Comparison of ENCODE assay signal across 21 cellular contexts in genomic region chr22:46602025-46602424, GRCh38. TPM values are rescaled to one million over a fixed set of nuclear protein-coding genes. Genes with fewer than 3 reads are reported as not detected.
DNase-seq lines count a peak whose midpoint lies in the region; ATAC-seq and TF ChIP-seq lines count a peak whose summit lies in the region.
"Had no signal": no experiment of that assay in that cellular context is flagged by ENCODE, and none has a peak within 500 bp of the region (broad histone marks: within the 10 kb centered on the region; RNA-seq: fewer than 3 reads in every experiment).

No MANE protein-coding gene starts in this region.

- peak; percentile 65 for ATAC-seq in naive thymus-derived CD4-positive, alpha-beta T cell
- ATAC-seq in GM18858 (IDR thresholded peaks at IDR 0.05; ENCODE audit: unreplicated experiment) (no peak), HG02798 (IDR thresholded peaks at IDR 0.05; ENCODE audit: poor library complexity, unreplicated experiment) (no peak)
- ATAC-seq: PC-3; stimulated activated naive B cell treated with anti-CD40 and anti-IgM and Interleukin-4, amounts not matched to agents 10 μg/mL and 1 μg/mL and 100 μg/mL, for 72 hours had no signal

- CTCF ChIA-PET in naive thymus-derived CD4-positive, alpha-beta T cell (lab: Charles Lee), result no interaction called here
- CTCF ChIA-PET in Calu3 (lab: Charles Lee), result no interaction called here

- peak; percentile 92 for DNase-seq in CD14-positive monocyte (ENCODE audit: low spot score)
- DNase-seq in NOMO-1 (lab: John Stamatoyannopoulos, UW; ENCODE audit: unreplicated experiment in 2 of 2), result peak; percentile 79 to 85
- no peak for DNase-seq in naive thymus-derived CD4-positive, alpha-beta T cell
- no peak for DNase-seq in Calu3
- no peak for DNase-seq in activated CD4-positive, alpha-beta T cell treated with anti-CD3 and anti-CD28 coated beads for 48 hours
- DNase-seq: ACHN; activated CD4-positive, CD25-positive, alpha-beta regulatory T cell treated with anti-CD3 and anti-CD28 coated beads, Interleukin-2, amount 50 U/mL, for 72 hours; amniotic stem cell; CD8-positive, alpha-beta memory T cell; cerebellar nuclear complex; MM.1S; NCI-H2081 treated with DMSO at 0.1 percent for 48 hours; NCI-H524 treated with DMSO at 0.1 percent for 48 hours; PC-3; retina; stimulated activated naive B cell treated with anti-CD40 and anti-IgM and Interleukin-4, amounts not matched to agents 10 μg/mL and 1 μg/mL and 100 μg/mL, for 72 hours; T-helper 9 cell; transverse colon had no signal

- H3K36me3 Mint-ChIP-seq in CD14-positive monocyte (peaks cover 5 to 14% of the 10 kb centered on the region in 2 donors), Calu3 (ENCODE audit: insufficient read depth, unreplicated experiment) (peaks cover 4% of the 10 kb centered on the region)
- peaks cover 27% of the 10 kb centered on the region for H3K36me3 Mint-ChIP-seq in dendritic cell treated with granulocyte-macrophage colony-stimulating factor and Interleukin-4, amounts not matched to agents 40 ng/mL and 50 ng/mL, for 4 days (ENCODE audit: low read depth)
- H3K36me3 Mint-ChIP-seq in naive thymus-derived CD4-positive, alpha-beta T cell, result peaks cover 0 to 9% (median 0%) of the 10 kb centered on the region in 5 donors
- H3K36me3 Mint-ChIP-seq: CD8-positive, alpha-beta memory T cell had no signal

- H3K27me3 Mint-ChIP-seq in CD14-positive monocyte (ENCODE audit: low read depth in 3 of 3), result peaks cover 0 to 2% (median 0%) of the 10 kb centered on the region in 3 donors
- no peaks in the 10 kb centered on the region for H3K27me3 Mint-ChIP-seq in dendritic cell treated with granulocyte-macrophage colony-stimulating factor and Interleukin-4, amounts not matched to agents 40 ng/mL and 50 ng/mL, for 4 days
- no peaks in the 10 kb centered on the region for H3K27me3 Mint-ChIP-seq in naive thymus-derived CD4-positive, alpha-beta T cell
- no peaks in the 10 kb centered on the region for H3K27me3 Mint-ChIP-seq in Calu3 (ENCODE audit: unreplicated experiment)
- H3K27me3 Mint-ChIP-seq: stimulated activated naive B cell treated with anti-CD40 and anti-IgM and Interleukin-4, amounts not matched to agents 10 μg/mL and 1 μg/mL and 100 μg/mL, for 72 hours had no signal

- H3K36me3 ChIP-seq in naive thymus-derived CD4-positive, alpha-beta T cell (ENCODE audit: control insufficient read depth in 2 of 3, insufficient read depth in 3 of 3, low read length in 3 of 3), result no peaks in the 10 kb centered on the region
- H3K36me3 ChIP-seq: transverse colon had no signal

- no peak overlapping the region for H3K27ac ChIP-seq in naive thymus-derived CD4-positive, alpha-beta T cell (ENCODE audit: low read depth, low read length)

- no peak overlapping the region for H3K4me3 ChIP-seq in naive thymus-derived CD4-positive, alpha-beta T cell (ENCODE audit: low read length)
- H3K4me3 ChIP-seq: transverse colon had no signal

- H3K27ac Mint-ChIP-seq in CD14-positive monocyte (peak overlapping the region; percentile 94 to 99 (median 98)), Calu3 (ENCODE audit: unreplicated experiment) (no peak overlapping the region)
- H3K27ac Mint-ChIP-seq in dendritic cell treated with granulocyte-macrophage colony-stimulating factor and Interleukin-4, amounts not matched to agents 40 ng/mL and 50 ng/mL, for 4 days, result peak overlapping the region; percentile 90
- H3K27ac Mint-ChIP-seq in naive thymus-derived CD4-positive, alpha-beta T cell, result no peak overlapping the region
- H3K27ac Mint-ChIP-seq: stimulated activated naive B cell treated with anti-CD40 and anti-IgM and Interleukin-4, amounts not matched to agents 10 μg/mL and 1 μg/mL and 100 μg/mL, for 72 hours had no signal

- no TSS peak for BruUV-seq in Calu3 (replicated peaks; lab: Mats Ljungman, UMichigan)

- TF ChIP-seq CTCF in CD14-positive monocyte (IDR thresholded peaks at IDR 0.05), result no peak
- no peak for TF ChIP-seq CTCF in Calu3 (IDR thresholded peaks at IDR 0.05; ENCODE audit: unreplicated experiment)

- peaks cover 10 to 12% of the 10 kb centered on the region in 2 donors for H3K4me1 ChIP-seq in naive thymus-derived CD4-positive, alpha-beta T cell (ENCODE audit: control insufficient read depth in 2 of 2, insufficient read depth in 2 of 2, low read length in 2 of 2)

- no peaks in the 10 kb centered on the region for H3K27me3 ChIP-seq in naive thymus-derived CD4-positive, alpha-beta T cell (ENCODE audit: control insufficient read depth in 2 of 2, insufficient read depth in 2 of 2, low read length in 2 of 2)
- H3K27me3 ChIP-seq: transverse colon had no signal

- no peaks in the 10 kb centered on the region for H3K9me3 ChIP-seq in naive thymus-derived CD4-positive, alpha-beta T cell (ENCODE audit: control insufficient read depth in 2 of 3, low read length in 3 of 3)
- H3K9me3 ChIP-seq: transverse colon had no signal

- POLR2A ChIA-PET in naive thymus-derived CD4-positive, alpha-beta T cell (lab: Charles Lee), result no interaction called here

- intact Hi-C loops in CD14-positive monocyte (cut with micrococcal nuclease), result loop anchor here in 1 of 2 donors (1.0 kb wide), 1 partner anchor 9 kb away; no protein-coding TSS in a partner anchor
- intact Hi-C loops in dendritic cell treated with granulocyte-macrophage colony-stimulating factor and Interleukin-4, amounts not matched to agents 40 ng/mL and 50 ng/mL, for 4 days (cut with micrococcal nuclease), result no loop called here
- intact Hi-C loops in naive thymus-derived CD4-positive, alpha-beta T cell (cut with micrococcal nuclease), result no loop called here
- intact Hi-C loops in Calu3 (cut with micrococcal nuclease; ENCODE audit: unreplicated experiment), result loop anchor here (10.0 kb wide), 1 partner anchor 63 kb away; no protein-coding TSS in a partner anchor

- peaks cover 72% of the 10 kb centered on the region for H3K4me1 Mint-ChIP-seq in CD14-positive monocyte
- peaks cover 64% of the 10 kb centered on the region for H3K4me1 Mint-ChIP-seq in dendritic cell treated with granulocyte-macrophage colony-stimulating factor and Interleukin-4, amounts not matched to agents 40 ng/mL and 50 ng/mL, for 4 days (ENCODE audit: low read depth)
- H3K4me1 Mint-ChIP-seq in naive thymus-derived CD4-positive, alpha-beta T cell, result peaks cover 11 to 19% (median 16%) of the 10 kb centered on the region in 7 donors
- peaks cover 12% of the 10 kb centered on the region for H3K4me1 Mint-ChIP-seq in Calu3 (ENCODE audit: low read depth, unreplicated experiment)

- peaks cover 0 to 3% (median 0%) of the 10 kb centered on the region in 7 donors for H3K9me3 Mint-ChIP-seq in CD14-positive monocyte
- no peaks in the 10 kb centered on the region for H3K9me3 Mint-ChIP-seq in dendritic cell treated with granulocyte-macrophage colony-stimulating factor and Interleukin-4, amounts not matched to agents 40 ng/mL and 50 ng/mL, for 4 days
- H3K9me3 Mint-ChIP-seq in naive thymus-derived CD4-positive, alpha-beta T cell, result peaks cover 0 to 4% (median 0%) of the 10 kb centered on the region in 11 donors
- no peaks in the 10 kb centered on the region for H3K9me3 Mint-ChIP-seq in Calu3 (ENCODE audit: low read depth, unreplicated experiment)
- H3K9me3 Mint-ChIP-seq: CD8-positive, alpha-beta memory T cell; stimulated activated naive B cell treated with anti-CD40 and anti-IgM and Interleukin-4, amounts not matched to agents 10 μg/mL and 1 μg/mL and 100 μg/mL, for 72 hours had no signal

- H3K4me3 Mint-ChIP-seq in CD14-positive monocyte (peak overlapping the region; percentile 63 to 82), Calu3 (ENCODE audit: low read depth, unreplicated experiment) (no peak overlapping the region)
- H3K4me3 Mint-ChIP-seq in dendritic cell treated with granulocyte-macrophage colony-stimulating factor and Interleukin-4, amounts not matched to agents 40 ng/mL and 50 ng/mL, for 4 days, result peak overlapping the region; percentile 19
- H3K4me3 Mint-ChIP-seq in naive thymus-derived CD4-positive, alpha-beta T cell, result peak overlapping the region in 1 of 10 donors; percentile 23
- H3K4me3 Mint-ChIP-seq: CD8-positive, alpha-beta memory T cell; stimulated activated naive B cell treated with anti-CD40 and anti-IgM and Interleukin-4, amounts not matched to agents 10 μg/mL and 1 μg/mL and 100 μg/mL, for 72 hours had no signal

RNA-seq across cellular contexts. Expression of gene GRAMD4, which starts 18.2 kb away (rescaled TPM):
- 10 to 100 TPM in 1 of 2 donors, 1 to 10 TPM in 1; 9.5 to 12.6 TPM for polyA plus RNA-seq in CD14-positive monocyte
- total RNA-seq in naive thymus-derived CD4-positive, alpha-beta T cell, result 10 to 100 TPM; 13.9 to 48.5 (median 15.6) TPM
- polyA plus RNA-seq in naive thymus-derived CD4-positive, alpha-beta T cell, result 1 to 10 TPM; 2.1 to 2.8 TPM
- total RNA-seq in Calu3 (2022), result 61.2 and 63.4 TPM in 2 replicates

Comparison
In these comparisons a context has a peak if more than half of its experiments do, and no peak if none do; other contexts are left out.
1. DNase-seq: peak in CD14-positive monocyte (single experiment) and NOMO-1 (2 of 2); none in naive thymus-derived CD4-positive, alpha-beta T cell (0 of 9), Calu3 (single experiment) and activated CD4-positive, alpha-beta T cell treated with anti-CD3 and anti-CD28 coated beads for 48 hours (single experiment).
2. H3K27ac Mint-ChIP-seq: peak in CD14-positive monocyte (7 of 7) and dendritic cell treated with granulocyte-macrophage colony-stimulating factor and Interleukin-4, amounts not matched to agents 40 ng/mL and 50 ng/mL, for 4 days (single experiment); none in naive thymus-derived CD4-positive, alpha-beta T cell (0 of 9) and Calu3 (single experiment).